Comparison of ENCODE assay signal across 12 cellular contexts in the genomic region with DNA sequence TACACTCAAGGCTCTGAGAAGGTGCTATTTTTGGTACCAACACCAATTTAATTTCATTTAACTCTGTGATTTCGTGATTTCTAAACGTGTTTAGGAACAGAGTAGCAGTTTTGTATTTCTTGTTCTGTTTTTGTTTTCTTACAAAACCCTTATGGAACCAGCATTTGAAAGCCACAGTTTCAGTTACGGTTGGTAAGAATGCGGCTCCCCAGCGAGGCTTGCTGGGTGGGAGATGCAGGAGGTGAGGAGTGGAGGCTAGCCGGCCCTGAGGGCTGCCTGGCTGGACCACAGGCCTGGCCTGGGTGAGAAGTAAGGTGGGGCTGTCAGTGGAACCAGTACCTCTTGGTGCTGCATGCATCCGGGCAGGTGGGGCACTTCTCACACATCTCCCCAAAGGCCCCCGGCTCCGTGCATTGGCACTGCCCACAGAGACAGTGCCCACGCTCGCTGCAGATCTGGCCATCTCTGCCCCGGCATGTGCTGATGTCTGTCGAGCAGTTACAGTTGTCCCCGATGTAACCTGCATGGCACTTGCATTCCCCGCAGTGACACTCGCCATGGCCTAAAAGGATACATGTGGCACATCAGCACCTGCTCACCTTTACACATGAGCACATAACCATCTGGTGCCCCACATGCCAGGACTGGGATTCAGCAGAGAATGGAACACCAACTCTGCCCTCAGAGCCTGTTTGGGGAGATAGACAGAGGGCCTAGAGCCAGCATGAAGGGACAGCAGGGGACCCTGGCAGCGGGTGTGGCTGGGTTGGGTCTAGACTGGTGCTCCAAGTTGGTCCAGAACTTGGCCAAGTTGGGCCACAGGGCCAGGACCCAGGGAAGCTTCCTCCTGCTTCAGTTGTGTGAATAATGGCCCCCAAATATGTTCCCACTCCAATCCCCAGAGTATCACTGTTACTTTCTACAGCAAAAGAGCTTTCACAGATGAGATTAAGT. TPM values are rescaled to one million over a fixed set of nuclear protein-coding genes. Genes with fewer than 3 reads are reported as not detected.
A peak's percentile ranks its signal among the peaks of the same experiment; 100 is the strongest.
DNase-seq lines count a peak whose midpoint lies in the region; ATAC-seq and TF ChIP-seq lines count a peak whose summit lies in the region.
"Had no signal": no experiment of that assay in that cellular context is flagged by ENCODE, and none has a peak within 500 bp of the region (broad histone marks: within the 10 kb centered on the region; RNA-seq: fewer than 3 reads in every experiment).

No MANE protein-coding gene starts in this region.

- intact Hi-C loops in heart right ventricle (cut with DNase I) (loop anchor here in 3 of 10 donors (5.0 to 10.0 kb wide), 4 partner anchors 39 to 271 kb away; a partner anchor contains a TSS), left cardiac atrium (cut with DNase I) (no loop called here), dorsolateral prefrontal cortex (cut with DNase I) (no loop called here), uterus (cut with DNase I; ENCODE audit: low total_unique reads) (no loop called here), PC-3 (cut with micrococcal nuclease) (no loop called here)

- TF ChIP-seq POLR2A in uterus (IDR thresholded peaks at IDR 0.05) = no peak

- H3K27ac ChIP-seq in heart right ventricle (peak overlapping the region in 7 of 10 donors; percentile 23 to 83 (median 69)), dorsolateral prefrontal cortex (peak overlapping the region in 30 of 59 donors; percentile 11 to 89 (median 80)), osteoblast (ENCODE audit: low read depth, low read length) (peak overlapping the region; percentile 72), uterus (peak overlapping the region; percentile 46 to 65), PC-3 (ENCODE audit: low read length) (no peak overlapping the region)

- no peak overlapping the region for H3K9ac ChIP-seq in PC-3 (ENCODE audit: low read length)

- no peak overlapping the region for H3K4me2 ChIP-seq in osteoblast (ENCODE audit: insufficient read depth, low read length)
- no peak overlapping the region for H3K4me2 ChIP-seq in PC-3 (ENCODE audit: low read length)

- peaks cover 2% of the 10 kb centered on the region for H4K20me1 ChIP-seq in osteoblast (ENCODE audit: insufficient read depth, low read length)
- H4K20me1 ChIP-seq in PC-3 (ENCODE audit: low read length) = no peaks in the 10 kb centered on the region

- no peak for TF ChIP-seq CTCF in heart right ventricle (IDR thresholded peaks at IDR 0.05)
- no peak for TF ChIP-seq CTCF in dorsolateral prefrontal cortex (IDR thresholded peaks at IDR 0.05 in 54 of 56, conservative IDR thresholded peaks at IDR 0.05 in 2 of 56; ENCODE audit: low read depth in 1 of 56, partially characterized antibody in 56 of 56)
- no peak for TF ChIP-seq CTCF in osteoblast (IDR thresholded peaks at IDR 0.05; ENCODE audit: extremely low read depth, low read depth, low read length)
- no peak for TF ChIP-seq CTCF in uterus (IDR thresholded peaks at IDR 0.05)
- no peak for TF ChIP-seq CTCF in PC-3 (conservative IDR thresholded peaks at IDR 0.05; ENCODE audit: low read depth, low read length)

- H3K27me3 ChIP-seq in heart right ventricle (no peaks in the 10 kb centered on the region), dorsolateral prefrontal cortex (no peaks in the 10 kb centered on the region), osteoblast (ENCODE audit: insufficient read depth, low read length) (no peaks in the 10 kb centered on the region), uterus (no peaks in the 10 kb centered on the region), PC-3 (ENCODE audit: low read length) (no peaks in the 10 kb centered on the region)
- H3K27me3 ChIP-seq: upper lobe of left lung had no signal

- no peak overlapping the region for H2AFZ ChIP-seq in osteoblast (ENCODE audit: low read length)
- no peak overlapping the region for H2AFZ ChIP-seq in PC-3 (ENCODE audit: low read length)

- CTCF ChIA-PET in PC-3 (lab: Charles Lee) = no interaction called here

- no peaks in the 10 kb centered on the region for H3K9me2 ChIP-seq in PC-3 (replicated peaks; ENCODE audit: low read length)

- H3K79me2 ChIP-seq in osteoblast (ENCODE audit: insufficient read depth, low read length) (peaks cover 42% of the 10 kb centered on the region), PC-3 (ENCODE audit: low read length) (no peaks in the 10 kb centered on the region)

- BruUV-seq in PC-3 (replicated peaks; lab: Mats Ljungman, UMichigan) = no TSS peak

- H3K36me3 ChIP-seq in heart right ventricle (peaks cover 0 to 26% (median 8%) of the 10 kb centered on the region in 9 donors), osteoblast (ENCODE audit: insufficient read depth, low read length) (peaks cover 27% of the 10 kb centered on the region), uterus (no peaks in the 10 kb centered on the region), PC-3 (ENCODE audit: low read depth, low read length) (no peaks in the 10 kb centered on the region)

- DNase-seq in heart right ventricle = no peak
- no peak for DNase-seq in left cardiac atrium
- no peak for DNase-seq in dorsolateral prefrontal cortex
- DNase-seq in osteoblast (ENCODE audit: insufficient read length, low spot score, missing footprints) = no peak
- DNase-seq in uterus = no peak
- DNase-seq in PC-3 = no peak
- DNase-seq: activated T-cell treated with anti-CD3 and anti-CD28 coated beads for 4 hours; naive thymus-derived CD8-positive, alpha-beta T cell; small intestine had no signal

- H3K4me3 ChIP-seq in heart right ventricle = no peak overlapping the region
- H3K4me3 ChIP-seq in dorsolateral prefrontal cortex = no peak overlapping the region
- no peak overlapping the region for H3K4me3 ChIP-seq in osteoblast (ENCODE audit: insufficient read depth, low read length)
- H3K4me3 ChIP-seq in uterus = no peak overlapping the region
- no peak overlapping the region for H3K4me3 ChIP-seq in PC-3 (ENCODE audit: low read length)
- H3K4me3 ChIP-seq: upper lobe of left lung had no signal

- ATAC-seq in heart right ventricle = no peak
- ATAC-seq in left cardiac atrium = no peak
- ATAC-seq in HG03025 (IDR thresholded peaks at IDR 0.05; ENCODE audit: low FRiP score, unreplicated experiment) = no peak
- ATAC-seq in HG03432 (IDR thresholded peaks at IDR 0.05; ENCODE audit: unreplicated experiment) = no peak
- no peak for ATAC-seq in PC-3
- ATAC-seq: naive thymus-derived CD8-positive, alpha-beta T cell had no signal

- POLR2A ChIA-PET in PC-3 (lab: Charles Lee; ENCODE audit: unreplicated experiment) = no interaction called here

- no peaks in the 10 kb centered on the region for H3K9me3 ChIP-seq in heart right ventricle
- H3K9me3 ChIP-seq in osteoblast (ENCODE audit: low read depth, low read length) = no peaks in the 10 kb centered on the region
- no peaks in the 10 kb centered on the region for H3K9me3 ChIP-seq in uterus
- no peaks in the 10 kb centered on the region for H3K9me3 ChIP-seq in PC-3 (ENCODE audit: low read length)
- H3K9me3 ChIP-seq: upper lobe of left lung had no signal

- WGBS in heart right ventricle, 2 donors = 91 to 94% methylated on average over 17 of the region's 17 CpGs

- H3F3A ChIP-seq in PC-3 (ENCODE audit: low read length, unreplicated experiment) = no peaks in the 10 kb centered on the region

- H3K4me1 ChIP-seq in heart right ventricle (peaks cover 17 to 96% (median 81%) of the 10 kb centered on the region in 9 donors), osteoblast (ENCODE audit: insufficient read depth, low read length) (peaks cover 26% of the 10 kb centered on the region), uterus (peaks cover 4 to 38% of the 10 kb centered on the region in 2 donors), PC-3 (ENCODE audit: insufficient read depth, low read length) (peaks cover 6% of the 10 kb centered on the region; the same call in 1 of the 2 replicates)

RNA-seq across cellular contexts. Expression of a gene that starts 43.4 kb away (rescaled TPM):
- 10 to 100 TPM in 3 of 10 donors, 1 to 10 TPM in 7; 4.9 to 14.4 (median 7.7) TPM for total RNA-seq in heart right ventricle
- 1 to 10 TPM; 3.1 to 6.5 TPM for polyA plus RNA-seq in heart right ventricle
- 10 to 100 TPM; 14.8 to 18.8 TPM for total RNA-seq in left cardiac atrium
- 10 to 100 TPM; 14.1 to 35.7 (median 21.3) TPM for total RNA-seq in dorsolateral prefrontal cortex
- 19.5 and 21.8 TPM in 2 replicates for total RNA-seq in osteoblast
- 10 to 100 TPM in 3 of 4 donors, 1 to 10 TPM in 1; 5.4 to 54.8 (median 19.9) TPM for total RNA-seq in uterus
- 38.4 and 63.5 TPM in 2 replicates for total RNA-seq in PC-3 (2014; rRNA removed)
